5 cellular contexts compared by ENCODE assay signal in genomic region chr17:65291301-65291700, GRCh38.
DNase-seq lines count a peak whose midpoint lies in the region; ATAC-seq and TF ChIP-seq lines count a peak whose summit lies in the region.
"Not testable (repeated sequence)": the region's sequence is repeated elsewhere in the genome, so short reads cannot be mapped to it uniquely, and the experiment has no call there.

No MANE protein-coding gene starts in this region.

- TF ChIP-seq EP300 in transverse colon (IDR thresholded peaks at IDR 0.05; ENCODE audit: low read depth), result not testable (repeated sequence)

- not testable (repeated sequence) for H3K9ac ChIP-seq in endodermal cell (ENCODE audit: extremely low read depth, low read length, poor library complexity, severe bottlenecking)

- H3K9me3 ChIP-seq in T-helper 17 cell (ENCODE audit: control insufficient read depth, low read length, poor library complexity, severe bottlenecking); endodermal cell (ENCODE audit: control insufficient read depth, low read length); transverse colon: not testable (repeated sequence)

- not testable (repeated sequence) for H3K36me3 ChIP-seq in endodermal cell (ENCODE audit: control insufficient read depth, insufficient read depth, low read length); transverse colon

- TF ChIP-seq POLR2A in transverse colon (IDR thresholded peaks at IDR 0.05), result not testable (repeated sequence)

- in situ Hi-C loops in transverse colon (cut with MboI; ENCODE audit: low pct_ligation_motif_present in 1 of 4, low pct_unique_long_range_greater_than_20kb in 1 of 4, low sequenced_read_pairs in 3 of 4), result loop anchor here (10.0 to 25.0 kb wide), 5 partner anchors 264 to 874 kb away; partner anchors contain the start of gene AXIN2 (in 1 of the 4)

- H3K27ac Mint-ChIP-seq in T-helper 17 cell, result peak overlapping the region; percentile 27
- not testable (repeated sequence) for H3K27ac Mint-ChIP-seq in endodermal cell

- not testable (repeated sequence) for H3K4me1 ChIP-seq in endodermal cell (ENCODE audit: control insufficient read depth, insufficient read depth, low read length)
- H3K4me1 ChIP-seq in transverse colon, result peaks cover 4 to 41% (median 20%) of the 10 kb centered on the region in 4 donors

- WGBS in endodermal cell (ENCODE audit: insufficient coverage in 1 of 2, insufficient read length in 1 of 2), 2 experiments, result 94% methylated on average over 5 to 7 of the region's 7 CpGs
- 76 to 85% methylated on average over 7 of the region's 7 CpGs for WGBS in transverse colon (ENCODE audit: low coverage in 1 of 2), 2 donors

- intact Hi-C loops in transverse colon (cut with DNase I; ENCODE audit: low total_unique reads), result loop anchor here (5.0 kb wide), 1 partner anchor 876 kb away; no protein-coding TSS in a partner anchor

- TF ChIP-seq CTCF in endodermal cell (conservative IDR thresholded peaks at IDR 0.05), result not testable (repeated sequence)
- peak in 1 of 5 experiments; percentile 14 for TF ChIP-seq CTCF in transverse colon (IDR thresholded peaks at IDR 0.05)

- not testable (repeated sequence) for H3K4me3 ChIP-seq in endodermal cell (ENCODE audit: low read length); transverse colon

- not testable (repeated sequence) for H3K4me3 Mint-ChIP-seq in T-helper 17 cell, endodermal cell

- ATAC-seq in T-helper 17 cell, result not testable (repeated sequence)

- H3K36me3 Mint-ChIP-seq in T-helper 17 cell (ENCODE audit: low read depth); endodermal cell (ENCODE audit: low read depth): not testable (repeated sequence)

- H3K27me3 Mint-ChIP-seq in T-helper 17 cell; endodermal cell (ENCODE audit: insufficient read depth): not testable (repeated sequence)

- H3K27ac ChIP-seq in endodermal cell (ENCODE audit: low read depth, low read length), result not testable (repeated sequence)
- peak overlapping the region; percentile 75 to 86 (median 84) for H3K27ac ChIP-seq in transverse colon

- H3K9me3 Mint-ChIP-seq in endodermal cell, result not testable (repeated sequence)

- not testable (repeated sequence) for H3K27me3 ChIP-seq in endodermal cell (ENCODE audit: control insufficient read depth, insufficient read depth, low read length, poor library complexity, severe bottlenecking); transverse colon

- DNase-seq in T-helper 17 cell, transverse colon: not testable (repeated sequence)
- DNase-seq in activated CD8-positive, alpha-beta memory T cell treated with anti-CD3 and anti-CD28 coated beads for 24 hours, result peak; percentile 33
- DNase-seq in endodermal cell (peak; percentile 25), mesenteric fat pad (ENCODE audit: low spot score) (peak; percentile 57)

- peaks cover 10% of the 10 kb centered on the region for H3K4me1 Mint-ChIP-seq in T-helper 17 cell
- not testable (repeated sequence) for H3K4me1 Mint-ChIP-seq in endodermal cell
